ENCODE assay signal across 8 cellular contexts in genomic region chr10:29636178-29636577, GRCh38. TPM values are rescaled to one million over a fixed set of nuclear protein-coding genes. Genes with fewer than 3 reads are reported as not detected.
A peak's percentile ranks its signal among the peaks of the same experiment; 100 is the strongest.
DNase-seq lines count a peak whose midpoint lies in the region; ATAC-seq and TF ChIP-seq lines count a peak whose summit lies in the region.

No MANE protein-coding gene starts in this region.

- H3K27ac Mint-ChIP-seq in T-helper 2 cell treated with Interferon-gamma antibody and Interleukin-4, amounts not matched to agents 5 μg/mL and 100 μg/mL, for 36 hours: no peak overlapping the region
- H3K27ac Mint-ChIP-seq in glutamatergic neuron (ENCODE audit: unreplicated experiment): peak overlapping the region; percentile 94
- peak overlapping the region; percentile 72 for H3K27ac Mint-ChIP-seq in stimulated activated naive CD8-positive, alpha-beta T cell treated with anti-CD3 and anti-CD28 coated beads, Interleukin-15, Interleukin-2, amounts not matched to agents 100 ng/mL and 50 ng/mL, for 24 hours

- H3K9me3 Mint-ChIP-seq in T-helper 2 cell treated with Interferon-gamma antibody and Interleukin-4, amounts not matched to agents 5 μg/mL and 100 μg/mL, for 36 hours: no peaks in the 10 kb centered on the region
- no peaks in the 10 kb centered on the region for H3K9me3 Mint-ChIP-seq in glutamatergic neuron (ENCODE audit: unreplicated experiment)
- no peaks in the 10 kb centered on the region for H3K9me3 Mint-ChIP-seq in stimulated activated naive CD8-positive, alpha-beta T cell treated with anti-CD3 and anti-CD28 coated beads, Interleukin-15, Interleukin-2, amounts not matched to agents 100 ng/mL and 50 ng/mL, for 24 hours

- TF ChIP-seq CTCF in glutamatergic neuron (IDR thresholded peaks at IDR 0.05; ENCODE audit: partially characterized antibody, unreplicated experiment): no peak

- H3K4me1 Mint-ChIP-seq in T-helper 2 cell treated with Interferon-gamma antibody and Interleukin-4, amounts not matched to agents 5 μg/mL and 100 μg/mL, for 36 hours (ENCODE audit: low read depth): peaks cover 22% of the 10 kb centered on the region
- peaks cover 43% of the 10 kb centered on the region for H3K4me1 Mint-ChIP-seq in glutamatergic neuron (ENCODE audit: low read depth, unreplicated experiment)
- H3K4me1 Mint-ChIP-seq in stimulated activated naive CD8-positive, alpha-beta T cell treated with anti-CD3 and anti-CD28 coated beads, Interleukin-15, Interleukin-2, amounts not matched to agents 100 ng/mL and 50 ng/mL, for 24 hours (ENCODE audit: low read depth): peaks cover 54% of the 10 kb centered on the region

- peaks cover 3% of the 10 kb centered on the region for H3K36me3 Mint-ChIP-seq in T-helper 2 cell treated with Interferon-gamma antibody and Interleukin-4, amounts not matched to agents 5 μg/mL and 100 μg/mL, for 36 hours (ENCODE audit: low read depth)
- peaks cover 9% of the 10 kb centered on the region for H3K36me3 Mint-ChIP-seq in glutamatergic neuron (ENCODE audit: unreplicated experiment)
- H3K36me3 Mint-ChIP-seq in stimulated activated naive CD8-positive, alpha-beta T cell treated with anti-CD3 and anti-CD28 coated beads, Interleukin-15, Interleukin-2, amounts not matched to agents 100 ng/mL and 50 ng/mL, for 24 hours (ENCODE audit: low read depth): peaks cover 12% of the 10 kb centered on the region

- H3K27me3 Mint-ChIP-seq in T-helper 2 cell treated with Interferon-gamma antibody and Interleukin-4, amounts not matched to agents 5 μg/mL and 100 μg/mL, for 36 hours (ENCODE audit: low read depth): no peaks in the 10 kb centered on the region
- H3K27me3 Mint-ChIP-seq in glutamatergic neuron (ENCODE audit: unreplicated experiment): peaks cover 2% of the 10 kb centered on the region
- H3K27me3 Mint-ChIP-seq in stimulated activated naive CD8-positive, alpha-beta T cell treated with anti-CD3 and anti-CD28 coated beads, Interleukin-15, Interleukin-2, amounts not matched to agents 100 ng/mL and 50 ng/mL, for 24 hours: no peaks in the 10 kb centered on the region

- no peak for ATAC-seq in HG03095 (IDR thresholded peaks at IDR 0.05; ENCODE audit: unreplicated experiment)
- ATAC-seq in HG03139 (IDR thresholded peaks at IDR 0.05; ENCODE audit: unreplicated experiment): no peak

- DNase-seq in NCI-H146 treated with DMSO at 0.1 percent for 48 hours (lab: John Stamatoyannopoulos, UW; ENCODE audit: unreplicated experiment) (peak; percentile 14), NCI-H146 (lab: John Stamatoyannopoulos, UW) (no peak), glutamatergic neuron (no peak), anterior cingulate cortex (lab: John Stamatoyannopoulos, UW) (no peak)
- no peak for DNase-seq in T-helper 2 cell treated with Interferon-gamma antibody and Interleukin-4, amounts not matched to agents 5 μg/mL and 100 μg/mL, for 36 hours (ENCODE audit: low spot score)

- peak overlapping the region; percentile 37 for H3K4me3 Mint-ChIP-seq in T-helper 2 cell treated with Interferon-gamma antibody and Interleukin-4, amounts not matched to agents 5 μg/mL and 100 μg/mL, for 36 hours
- H3K4me3 Mint-ChIP-seq in glutamatergic neuron (ENCODE audit: unreplicated experiment): no peak overlapping the region
- peak overlapping the region; percentile 56 for H3K4me3 Mint-ChIP-seq in stimulated activated naive CD8-positive, alpha-beta T cell treated with anti-CD3 and anti-CD28 coated beads, Interleukin-15, Interleukin-2, amounts not matched to agents 100 ng/mL and 50 ng/mL, for 24 hours

RNA-seq across cellular contexts. Expression of gene SVIL, which starts 1.4 kb away (rescaled TPM):
- 117 TPM for total RNA-seq in glutamatergic neuron (ENCODE audit: unreplicated experiment)
